24 cellular contexts compared by ENCODE assay signal in genomic region chr15:57656434-57656833, GRCh38.
"Had no signal": no experiment of that assay in that cellular context is flagged by ENCODE, and none has a peak within 500 bp of the region (broad histone marks: within the 10 kb centered on the region; RNA-seq: fewer than 3 reads in every experiment).

No MANE protein-coding gene starts in this region.

- H3K4me1 ChIP-seq: lower lobe of right lung, neural progenitor cell, parathyroid adenoma, psoas muscle, tibial nerve, vagina had no signal

- H3K4me3 ChIP-seq: lower lobe of right lung, neural progenitor cell, psoas muscle, skin epidermis, tibial nerve, vagina had no signal

- ATAC-seq: lower lobe of right lung; naive thymus-derived CD8-positive, alpha-beta T cell; sciatic nerve had no signal

- H3K9me3 ChIP-seq: lower lobe of right lung, neutrophil, psoas muscle, tibial nerve, vagina had no signal

- H3K36me3 ChIP-seq: lower lobe of right lung, neural progenitor cell, neutrophil, tibial nerve, vagina had no signal

- DNase-seq: hypothalamus; immature natural killer cell; kidney; lower lobe of right lung; mammary epithelial cell; mesenchymal stem cell; naive thymus-derived CD8-positive, alpha-beta T cell; nephron progenitor cell; occipital lobe; psoas muscle; stimulated activated CD4-positive, alpha-beta T cell treated with anti-CD3 and anti-CD28 coated beads, Interleukin-12 subunit alpha, Interleukin-12 subunit beta, amount 100 ng/mL, for 4 hours; stimulated activated CD4-positive, alpha-beta T cell treated with anti-CD3 and anti-CD28 coated beads, Interleukin-15, amount 100 ng/mL, for 24 hours; stimulated activated CD4-positive, alpha-beta T cell treated with anti-CD3 and anti-CD28 coated beads, Interleukin-2, amount 100 ng/mL, for 24 hours; stimulated activated CD4-positive, alpha-beta T cell treated with anti-CD3 and anti-CD28 coated beads, Interleukin-4, amount 100 ng/mL, for 1 hour; stimulated activated naive B cell treated with anti-CD40 and anti-IgM and Interleukin-4, amounts not matched to agents 10 μg/mL and 1 μg/mL and 100 μg/mL, for 72 hours; substantia nigra had no signal

- H3K27ac ChIP-seq: lower lobe of right lung, neural progenitor cell, neutrophil, parathyroid adenoma, psoas muscle, skin epidermis, tibial nerve, vagina had no signal

- H3K27me3 ChIP-seq: neural progenitor cell, tibial nerve, vagina had no signal

- H3K4me2 ChIP-seq: neural progenitor cell had no signal

- FAIRE-seq: islet of Langerhans, kidney had no signal
